13 cellular contexts compared by ENCODE assay signal in the genomic region with DNA sequence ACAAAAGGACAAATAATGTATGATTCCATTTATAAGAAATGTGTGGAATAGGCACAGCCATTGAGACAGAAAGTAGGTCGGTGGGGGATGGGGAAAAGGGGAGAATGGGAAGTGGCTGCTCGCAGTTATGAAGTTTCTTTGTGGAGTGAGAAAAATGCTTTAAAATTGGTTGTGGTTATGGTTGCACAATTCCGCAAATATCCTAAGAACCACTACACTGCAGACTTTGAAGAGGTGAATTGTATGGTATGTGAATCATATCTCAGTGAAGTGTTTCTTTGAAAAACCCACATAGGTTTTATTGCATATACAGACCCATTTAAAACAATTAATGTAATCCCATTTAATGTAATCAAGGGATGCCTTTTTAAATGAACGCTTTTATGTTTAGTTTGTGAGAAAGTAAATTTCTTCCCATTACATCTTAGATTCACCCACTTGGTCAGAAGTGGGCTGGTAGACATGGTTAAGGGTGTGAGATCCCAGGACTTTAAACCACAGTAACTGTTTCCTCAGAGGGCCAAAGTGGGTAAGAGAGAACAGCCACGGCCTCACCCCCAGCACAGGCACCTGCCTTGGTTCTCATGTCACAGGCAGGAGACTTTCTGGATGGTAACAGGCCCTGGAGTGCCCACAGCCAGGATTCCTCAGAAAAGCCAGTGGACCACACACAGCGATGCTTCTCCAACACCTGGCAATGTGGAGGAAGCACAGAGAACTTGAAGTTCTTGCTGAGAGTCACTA.
DNase-seq lines count a peak whose midpoint lies in the region; ATAC-seq and TF ChIP-seq lines count a peak whose summit lies in the region.
"Had no signal": no experiment of that assay in that cellular context is flagged by ENCODE, and none has a peak within 500 bp of the region (broad histone marks: within the 10 kb centered on the region; RNA-seq: fewer than 3 reads in every experiment).

No MANE protein-coding gene starts in this region.

- DNase-seq in AG08395 (ENCODE audit: low spot score): peak; percentile 43
- peak; percentile 87 for DNase-seq in HT1080 (ENCODE audit: low read depth)
- peak; percentile 44 to 57 for DNase-seq in SJSA1 (ENCODE audit: low read depth in 1 of 2, low spot score in 2 of 2)
- peak; percentile 38 for DNase-seq in fibroblast of the aortic adventitia (ENCODE audit: low read depth)
- no peak for DNase-seq in inferior parietal cortex (ENCODE audit: extremely low spot score)
- DNase-seq in stomach: no peak
- no peak for DNase-seq in activated T-cell treated with anti-CD3 and anti-CD28 coated beads, Interleukin-2, amount 50 U/mL, for 1 hour
- DNase-seq: islet precursor cell; MG63; NCI-H526; stimulated activated CD4-positive, alpha-beta T cell treated with anti-CD3 and anti-CD28 coated beads, Interleukin-12 subunit alpha, Interleukin-12 subunit beta, amount 100 ng/mL, for 4 hours had no signal

- no peaks in the 10 kb centered on the region for H3K27me3 ChIP-seq in SJSA1 (replicated peaks)
- no peaks in the 10 kb centered on the region for H3K27me3 ChIP-seq in stomach
- H3K27me3 ChIP-seq: ascending aorta, MG63 had no signal

- no peak for TF ChIP-seq EP300 in stomach (IDR thresholded peaks at IDR 0.05)

- intact Hi-C loops in stomach (cut with DNase I; ENCODE audit: low total_unique reads): no loop called here

- H3K36me3 ChIP-seq in SJSA1: no peaks in the 10 kb centered on the region
- no peaks in the 10 kb centered on the region for H3K36me3 ChIP-seq in stomach
- H3K36me3 ChIP-seq: ascending aorta, MG63 had no signal

- no peak for ATAC-seq in GM19395 (IDR thresholded peaks at IDR 0.05; ENCODE audit: unreplicated experiment)

- peaks cover 15% of the 10 kb centered on the region for H3K4me1 ChIP-seq in SJSA1 (replicated peaks)
- H3K4me1 ChIP-seq in stomach: no peaks in the 10 kb centered on the region
- H3K4me1 ChIP-seq: ascending aorta had no signal

- no peak overlapping the region for H3K4me3 ChIP-seq in SJSA1
- no peak overlapping the region for H3K4me3 ChIP-seq in fibroblast of the aortic adventitia (ENCODE audit: low read depth, low read length)
- no peak overlapping the region for H3K4me3 ChIP-seq in stomach
- H3K4me3 ChIP-seq: ascending aorta, MG63 had no signal

- H3K27ac ChIP-seq in SJSA1 (no peak overlapping the region), stomach (no peak overlapping the region)
- H3K27ac ChIP-seq: ascending aorta had no signal

- TF ChIP-seq CTCF in fibroblast of the aortic adventitia (IDR thresholded peaks at IDR 0.05; ENCODE audit: insufficient read depth, low read length): no peak
- no peak for TF ChIP-seq CTCF in stomach (IDR thresholded peaks at IDR 0.05)

- 80 to 89% (median 82%) methylated on average over 6 of the region's 6 CpGs for WGBS in stomach, 5 donors

- H3K9me3 ChIP-seq in SJSA1 (replicated peaks): no peaks in the 10 kb centered on the region
- no peaks in the 10 kb centered on the region for H3K9me3 ChIP-seq in stomach
- H3K9me3 ChIP-seq: ascending aorta, MG63 had no signal

- no peak for TF ChIP-seq POLR2A in stomach (IDR thresholded peaks at IDR 0.05)

Comparison
In these comparisons a context has a peak if more than half of its experiments do, and no peak if none do; other contexts are left out.
1. DNase-seq: peak in AG08395 (single experiment), HT1080 (single experiment), SJSA1 (2 of 2) and fibroblast of the aortic adventitia (single experiment); none in inferior parietal cortex (single experiment), stomach (single experiment) and activated T-cell treated with anti-CD3 and anti-CD28 coated beads, Interleukin-2, amount 50 U/mL, for 1 hour (single experiment).